ENCODE assay signal across 8 cellular contexts in genomic region chr6:135183532-135184440, GRCh38. TPM values are rescaled to one million over a fixed set of nuclear protein-coding genes. Genes with fewer than 3 reads are reported as not detected.
DNase-seq lines count a peak whose midpoint lies in the region; ATAC-seq lines count a peak whose summit lies in the region.

No MANE protein-coding gene starts in this region.

- H3K27me3 Mint-ChIP-seq in activated CD4-positive, alpha-beta T cell treated with anti-CD3 and anti-CD28 coated beads, Interleukin-2, amount 10 ng/mL, durations not matched to agents 24 days and 14 days, result no peaks in the 10 kb centered on the region
- H3K27me3 Mint-ChIP-seq in stimulated activated naive CD8-positive, alpha-beta T cell treated with anti-CD3 and anti-CD28 coated beads, Interleukin-15, Interleukin-2, amounts not matched to agents 100 ng/mL and 50 ng/mL, for 24 hours, result no peaks in the 10 kb centered on the region

- intact Hi-C loops in activated CD4-positive, alpha-beta T cell treated with anti-CD3 and anti-CD28 coated beads, Interleukin-2, amount 10 ng/mL, durations not matched to agents 24 days and 14 days (cut with micrococcal nuclease), result loop anchor here (1.0 to 5.0 kb wide), 12 partner anchors 13 to 1104 kb away; partner anchors contain the start of genes BCLAF1 and HBS1L

- no peak overlapping the region for H3K27ac ChIP-seq in ectodermal cell (ENCODE audit: insufficient read depth, low read depth, low read length, poor library complexity, severe bottlenecking)

- peaks cover 35% of the 10 kb centered on the region for H3K4me1 Mint-ChIP-seq in activated CD4-positive, alpha-beta T cell treated with anti-CD3 and anti-CD28 coated beads, Interleukin-2, amount 10 ng/mL, durations not matched to agents 24 days and 14 days
- peaks cover 31% of the 10 kb centered on the region for H3K4me1 Mint-ChIP-seq in stimulated activated naive CD8-positive, alpha-beta T cell treated with anti-CD3 and anti-CD28 coated beads, Interleukin-15, Interleukin-2, amounts not matched to agents 100 ng/mL and 50 ng/mL, for 24 hours (ENCODE audit: low read depth)

- H3K4me3 ChIP-seq in ectodermal cell (ENCODE audit: insufficient read depth, low read depth, low read length) (peak overlapping the region; percentile 46), mucosa of stomach (ENCODE audit: low read length) (peak overlapping the region; percentile 43)

- peaks cover 39% of the 10 kb centered on the region for H3K36me3 Mint-ChIP-seq in activated CD4-positive, alpha-beta T cell treated with anti-CD3 and anti-CD28 coated beads, Interleukin-2, amount 10 ng/mL, durations not matched to agents 24 days and 14 days (ENCODE audit: low read depth)
- peaks cover 36% of the 10 kb centered on the region for H3K36me3 Mint-ChIP-seq in stimulated activated naive CD8-positive, alpha-beta T cell treated with anti-CD3 and anti-CD28 coated beads, Interleukin-15, Interleukin-2, amounts not matched to agents 100 ng/mL and 50 ng/mL, for 24 hours (ENCODE audit: low read depth)

- H3K27me3 ChIP-seq in ectodermal cell (ENCODE audit: control insufficient read depth, insufficient read depth, low read length, poor library complexity, severe bottlenecking), result peaks cover 47% of the 10 kb centered on the region
- peaks cover 12% of the 10 kb centered on the region for H3K27me3 ChIP-seq in mucosa of stomach (ENCODE audit: control insufficient read depth, insufficient read depth, low read length)

- H3K9me3 ChIP-seq in ectodermal cell (ENCODE audit: control insufficient read depth, low read length) (no peaks in the 10 kb centered on the region), mucosa of stomach (ENCODE audit: control insufficient read depth, low read length) (no peaks in the 10 kb centered on the region)

- no peaks in the 10 kb centered on the region for H3K4me1 ChIP-seq in ectodermal cell (ENCODE audit: control insufficient read depth, insufficient read depth, low read length)
- H3K4me1 ChIP-seq in mucosa of stomach (ENCODE audit: control insufficient read depth, insufficient read depth, low read length), result no peaks in the 10 kb centered on the region

- H3K9me3 Mint-ChIP-seq in activated CD4-positive, alpha-beta T cell treated with anti-CD3 and anti-CD28 coated beads, Interleukin-2, amount 10 ng/mL, durations not matched to agents 24 days and 14 days, result no peaks in the 10 kb centered on the region
- no peaks in the 10 kb centered on the region for H3K9me3 Mint-ChIP-seq in stimulated activated naive CD8-positive, alpha-beta T cell treated with anti-CD3 and anti-CD28 coated beads, Interleukin-15, Interleukin-2, amounts not matched to agents 100 ng/mL and 50 ng/mL, for 24 hours

- peak overlapping the region; percentile 92 for H3K4me3 Mint-ChIP-seq in activated CD4-positive, alpha-beta T cell treated with anti-CD3 and anti-CD28 coated beads, Interleukin-2, amount 10 ng/mL, durations not matched to agents 24 days and 14 days
- peak overlapping the region; percentile 94 for H3K4me3 Mint-ChIP-seq in stimulated activated naive CD8-positive, alpha-beta T cell treated with anti-CD3 and anti-CD28 coated beads, Interleukin-15, Interleukin-2, amounts not matched to agents 100 ng/mL and 50 ng/mL, for 24 hours

- peak overlapping the region; percentile 40 for H3K9ac ChIP-seq in mucosa of stomach (ENCODE audit: low read length)

- peak overlapping the region; percentile 89 for H3K27ac Mint-ChIP-seq in activated CD4-positive, alpha-beta T cell treated with anti-CD3 and anti-CD28 coated beads, Interleukin-2, amount 10 ng/mL, durations not matched to agents 24 days and 14 days
- H3K27ac Mint-ChIP-seq in stimulated activated naive CD8-positive, alpha-beta T cell treated with anti-CD3 and anti-CD28 coated beads, Interleukin-15, Interleukin-2, amounts not matched to agents 100 ng/mL and 50 ng/mL, for 24 hours, result peak overlapping the region; percentile 95

- peak; percentile 43 for DNase-seq in 8988T
- DNase-seq in NCI-H345 treated with DMSO at 0.1 percent for 48 hours (lab: John Stamatoyannopoulos, UW; ENCODE audit: unreplicated experiment), result peak; percentile 30
- peak; percentile 94 for DNase-seq in activated CD4-positive, alpha-beta T cell treated with anti-CD3 and anti-CD28 coated beads, Interleukin-2, amount 10 ng/mL, durations not matched to agents 24 days and 14 days

- WGBS in ectodermal cell, 2 experiments, result 4 to 5% methylated on average over 18 of the region's 19 CpGs

- ATAC-seq in GM18502 (IDR thresholded peaks at IDR 0.05; ENCODE audit: poor library complexity, unreplicated experiment), result peak; percentile 38
- peak; percentile 35 for ATAC-seq in HG03045 (IDR thresholded peaks at IDR 0.05; ENCODE audit: unreplicated experiment)

- no peaks in the 10 kb centered on the region for H3K36me3 ChIP-seq in ectodermal cell (ENCODE audit: control insufficient read depth, insufficient read depth, low read length)
- no peaks in the 10 kb centered on the region for H3K36me3 ChIP-seq in mucosa of stomach (ENCODE audit: control insufficient read depth, insufficient read depth, low read length)

RNA-seq across cellular contexts. Expression of gene MYB, which starts 2.7 kb away (rescaled TPM):
- 44.1 and 44.2 TPM in 2 replicates for total RNA-seq in activated CD4-positive, alpha-beta T cell treated with anti-CD3 and anti-CD28 coated beads, Interleukin-2, amount 10 ng/mL, durations not matched to agents 24 days and 14 days
- 4.3 TPM for polyA plus RNA-seq in ectodermal cell (2013, experiment 1 of 4)
- polyA plus RNA-seq in ectodermal cell (2013, experiment 2 of 4), result 3.5 TPM
- polyA plus RNA-seq in ectodermal cell (2013, experiment 3 of 4), result 4.2 TPM
- polyA plus RNA-seq in ectodermal cell (2013, experiment 4 of 4), result 3.3 TPM

Comparison
In these comparisons a context has a peak if more than half of its experiments do, and no peak if none do; other contexts are left out.
1. DNase-seq: peak in every context shown above with its lines; median percentile 94 in activated CD4-positive, alpha-beta T cell treated with anti-CD3 and anti-CD28 coated beads, Interleukin-2, amount 10 ng/mL, durations not matched to agents 24 days and 14 days; 43 in 8988T; 30 in NCI-H345 treated with DMSO at 0.1 percent for 48 hours.